8 cellular contexts compared by ENCODE assay signal in genomic region chr1:55021965-55022546, GRCh38. TPM values are rescaled to one million over a fixed set of nuclear protein-coding genes. Genes with fewer than 3 reads are reported as not detected.
A peak's percentile ranks its signal among the peaks of the same experiment; 100 is the strongest.
DNase-seq lines count a peak whose midpoint lies in the region; ATAC-seq and TF ChIP-seq lines count a peak whose summit lies in the region.

No MANE protein-coding gene starts in this region.

- H3K27ac ChIP-seq in OCI-LY7 (ENCODE audit: low read depth, low read length, poor library complexity, severe bottlenecking) (no peak overlapping the region), fibroblast of lung (ENCODE audit: insufficient read depth, low read length) (no peak overlapping the region)

- H3K4me1 ChIP-seq in OCI-LY7 (ENCODE audit: insufficient read depth, low read length, poor library complexity, severe bottlenecking) (no peaks in the 10 kb centered on the region), fibroblast of lung (ENCODE audit: control insufficient read depth, extremely low read depth, insufficient read depth, low read length) (no peaks in the 10 kb centered on the region)

- ATAC-seq in GM19467 (IDR thresholded peaks at IDR 0.05; ENCODE audit: unreplicated experiment): peak; percentile 69

- H3K9me3 Mint-ChIP-seq in CD14-positive monocyte (peaks cover 0 to 4% (median 0%) of the 10 kb centered on the region in 7 donors), nephron progenitor cell (peaks cover 10% of the 10 kb centered on the region)
- no peaks in the 10 kb centered on the region for H3K9me3 Mint-ChIP-seq in activated T-cell treated with anti-CD3 and anti-CD28 coated beads, Interleukin-2, amount 50 U/mL, for 24 hours

- peaks cover 2 to 7% of the 10 kb centered on the region in 2 donors for H3K36me3 Mint-ChIP-seq in CD14-positive monocyte
- no peaks in the 10 kb centered on the region for H3K36me3 Mint-ChIP-seq in activated T-cell treated with anti-CD3 and anti-CD28 coated beads, Interleukin-2, amount 50 U/mL, for 24 hours (ENCODE audit: low read depth)
- no peaks in the 10 kb centered on the region for H3K36me3 Mint-ChIP-seq in nephron progenitor cell (ENCODE audit: low read depth)

- H2AFZ ChIP-seq in OCI-LY7 (ENCODE audit: low read length) (no peak overlapping the region), fibroblast of lung (ENCODE audit: low read length) (peak overlapping the region; percentile 96)

- no peaks in the 10 kb centered on the region for H3K9me2 ChIP-seq in OCI-LY7 (ENCODE audit: insufficient read depth, low read length)

- peak; percentile 87 for TF ChIP-seq CTCF in CD14-positive monocyte (IDR thresholded peaks at IDR 0.05)
- peak; percentile 85 for TF ChIP-seq CTCF in OCI-LY7 (conservative IDR thresholded peaks at IDR 0.05; ENCODE audit: low read length)
- peak; percentile 78 to 93 for TF ChIP-seq CTCF in fibroblast of lung (conservative IDR thresholded peaks at IDR 0.05 in 1 of 2, IDR thresholded peaks at IDR 0.05 in 1 of 2; ENCODE audit: low read depth in 1 of 2, low read length in 2 of 2)
- peak; percentile 85 for TF ChIP-seq CTCF in nephron progenitor cell (IDR thresholded peaks at IDR 0.05)

- H3K27ac Mint-ChIP-seq in CD14-positive monocyte (peak overlapping the region in 4 of 7 donors; percentile 37 to 82 (median 69)), nephron progenitor cell (peak overlapping the region; percentile 92)
- no peak overlapping the region for H3K27ac Mint-ChIP-seq in activated T-cell treated with anti-CD3 and anti-CD28 coated beads, Interleukin-2, amount 50 U/mL, for 24 hours

- POLR2A ChIA-PET in OCI-LY7 (lab: Charles Lee): no interaction called here

- H3K27me3 ChIP-seq in fibroblast of lung (ENCODE audit: control insufficient read depth, insufficient read depth, low read length): peaks cover 12% of the 10 kb centered on the region

- H3K4me1 Mint-ChIP-seq in CD14-positive monocyte (peaks cover 35% of the 10 kb centered on the region), nephron progenitor cell (peaks cover 38% of the 10 kb centered on the region)
- peaks cover 2% of the 10 kb centered on the region for H3K4me1 Mint-ChIP-seq in activated T-cell treated with anti-CD3 and anti-CD28 coated beads, Interleukin-2, amount 50 U/mL, for 24 hours (ENCODE audit: low read depth)

- no peaks in the 10 kb centered on the region for H3K36me3 ChIP-seq in OCI-LY7 (ENCODE audit: insufficient read depth, low read length)
- H3K36me3 ChIP-seq in fibroblast of lung (ENCODE audit: control insufficient read depth, insufficient read depth, low read length): no peaks in the 10 kb centered on the region

- CTCF ChIA-PET in OCI-LY7 (lab: Charles Lee; ENCODE audit: unreplicated experiment): interaction anchor here (1.1 kb wide), 1 partner anchor 77 kb away, joined by 6 read pairs; no protein-coding TSS in a partner anchor

- H3K27me3 Mint-ChIP-seq in CD14-positive monocyte (ENCODE audit: low read depth in 3 of 3) (peaks cover 2 to 7% (median 5%) of the 10 kb centered on the region in 3 donors), nephron progenitor cell (ENCODE audit: low read depth, poor library complexity) (peaks cover 19% of the 10 kb centered on the region)
- peaks cover 3% of the 10 kb centered on the region for H3K27me3 Mint-ChIP-seq in activated T-cell treated with anti-CD3 and anti-CD28 coated beads, Interleukin-2, amount 50 U/mL, for 24 hours

- intact Hi-C loops in CD14-positive monocyte (cut with micrococcal nuclease): loop anchor here in 1 of 2 donors (2.0 kb wide), 1 partner anchor 77 kb away; no protein-coding TSS in a partner anchor
- intact Hi-C loops in OCI-LY7 (cut with micrococcal nuclease; ENCODE audit: unreplicated experiment): loop anchor here (1.0 kb wide), 2 partner anchors 72 to 77 kb away; no protein-coding TSS in a partner anchor

- no peak for TF ChIP-seq EP300 in Ishikawa (IDR thresholded peaks at IDR 0.05; ENCODE audit: borderline replicate concordance)

- H4K20me1 ChIP-seq in OCI-LY7 (ENCODE audit: insufficient read depth, low read length) (no peaks in the 10 kb centered on the region), fibroblast of lung (ENCODE audit: control insufficient read depth, extremely low read depth, insufficient read depth, low read length) (no peaks in the 10 kb centered on the region)

- TF ChIP-seq RAD21 in Ishikawa (IDR thresholded peaks at IDR 0.05; ENCODE audit: low read depth): peak; percentile 96

- no TSS peak for BruUV-seq in OCI-LY7 (replicated peaks; lab: Mats Ljungman, UMichigan)

- H3K9me3 ChIP-seq in OCI-LY7 (ENCODE audit: low read length) (no peaks in the 10 kb centered on the region), fibroblast of lung (ENCODE audit: control insufficient read depth, insufficient read depth, low read depth, low read length) (no peaks in the 10 kb centered on the region)

- H3K9ac ChIP-seq in fibroblast of lung (ENCODE audit: insufficient read depth, low read length): no peak overlapping the region

- H3K4me3 ChIP-seq in OCI-LY7 (ENCODE audit: low read depth, low read length, poor library complexity, severe bottlenecking): no peak overlapping the region
- no peak overlapping the region for H3K4me3 ChIP-seq in fibroblast of lung (replicated peaks in 1 of 4; ENCODE audit: control extremely low read depth in 1 of 4, insufficient read depth in 1 of 4, low read depth in 3 of 4, low read length in 4 of 4)

- H3K4me2 ChIP-seq in OCI-LY7 (ENCODE audit: low read length) (no peak overlapping the region), fibroblast of lung (ENCODE audit: extremely low read depth, insufficient read depth, low read length) (no peak overlapping the region)

- H3K4me3 Mint-ChIP-seq in CD14-positive monocyte (no peak overlapping the region), nephron progenitor cell (no peak overlapping the region)
- H3K4me3 Mint-ChIP-seq in activated T-cell treated with anti-CD3 and anti-CD28 coated beads, Interleukin-2, amount 50 U/mL, for 24 hours: no peak overlapping the region

- peak; percentile 69 for DNase-seq in CD14-positive monocyte (ENCODE audit: low spot score)
- peak; percentile 51 for DNase-seq in OCI-LY7 (ENCODE audit: low spot score)
- DNase-seq in activated T-cell treated with anti-CD3 and anti-CD28 coated beads, Interleukin-2, amount 50 U/mL, for 24 hours: peak; percentile 77
- DNase-seq in fibroblast of lung (ENCODE audit: low read depth in 2 of 2): peak; percentile 84 to 85
- peak; percentile 94 for DNase-seq in nephron progenitor cell
- peak; percentile 51 for DNase-seq in stimulated activated naive CD4-positive, alpha-beta T cell treated with Interleukin-2 at 50 U/mL for 16 hours (lab: John Stamatoyannopoulos, UW)

- H3K79me2 ChIP-seq in OCI-LY7 (ENCODE audit: insufficient read depth, low read depth, low read length): no peaks in the 10 kb centered on the region
- H3K79me2 ChIP-seq in fibroblast of lung (ENCODE audit: control insufficient read depth, insufficient read depth, low read length): no peaks in the 10 kb centered on the region

TF ChIP-seq in Ishikawa, 13 proteins besides CTCF, POLR2A, EP300 and RAD21 (continues in another document):
- TF ChIP-seq TCF12 (IDR thresholded peaks at IDR 0.05; ENCODE audit: low read depth) (no peak), NFIC (IDR thresholded peaks at IDR 0.05) (no peak), FOXM1 (IDR thresholded peaks at IDR 0.05; ENCODE audit: borderline replicate concordance, low read depth) (no peak), MAX (IDR thresholded peaks at IDR 0.05) (peak; percentile 53; the same call in 1 of the 2 replicates), USF1 (IDR thresholded peaks at IDR 0.05) (no peak)

RNA-seq across cellular contexts. Expression of gene PCSK9, which starts 17.3 kb away (rescaled TPM):
- polyA plus RNA-seq in CD14-positive monocyte: not detected
- total RNA-seq in OCI-LY7 (2014; rRNA removed; shearing (Covaris generic)): not detected in 2 replicates
- not detected in 2 replicates for total RNA-seq in OCI-LY7 (2022)
- total RNA-seq in fibroblast of lung: 1.0 and 2.0 TPM in 2 replicates
- 0.61 and 0.70 TPM in 2 replicates for polyA plus RNA-seq in fibroblast of lung
- polyA plus RNA-seq in fibroblast of lung (2012): 1.0 and 1.1 TPM in 2 replicates
- 1.3 and 1.6 TPM in 2 replicates for polyA minus RNA-seq in fibroblast of lung (ENCODE audit: low replicate concordance)

RNA-seq across cellular contexts. Expression of gene BSND, which starts 23.3 kb away (rescaled TPM):
- polyA plus RNA-seq in CD14-positive monocyte (not detected), fibroblast of lung (not detected in 2 replicates)
- not detected in 2 replicates for total RNA-seq in OCI-LY7 (2014; rRNA removed; shearing (Covaris generic))
- total RNA-seq in OCI-LY7 (2022) (not detected in 2 replicates), fibroblast of lung (not detected in 2 replicates)
- not detected in 2 replicates for polyA plus RNA-seq in fibroblast of lung (2012)
- not detected in 2 replicates for polyA minus RNA-seq in fibroblast of lung (ENCODE audit: low replicate concordance)

RNA-seq across cellular contexts. Expression of gene TMEM61, which starts 41.6 kb away (rescaled TPM):
- polyA plus RNA-seq in CD14-positive monocyte (not detected), fibroblast of lung (not detected in 2 replicates)
- not detected in 2 replicates for total RNA-seq in OCI-LY7 (2014; rRNA removed; shearing (Covaris generic))
- total RNA-seq in OCI-LY7 (2022) (not detected in 2 replicates), fibroblast of lung (not detected in 2 replicates)
- polyA plus RNA-seq in fibroblast of lung (2012): not detected in 2 replicates
- not detected in 2 replicates for polyA minus RNA-seq in fibroblast of lung (ENCODE audit: low replicate concordance)
